In genomic region chr3:182516597-182517336, GRCh38 we compare ENCODE assay signal across 28 cellular contexts.
"Had no signal": no experiment of that assay in that cellular context is flagged by ENCODE, and none has a peak within 500 bp of the region (broad histone marks: within the 10 kb centered on the region; RNA-seq: fewer than 3 reads in every experiment).

No MANE protein-coding gene starts in this region.

- H3K4me1 ChIP-seq: adrenal gland, ascending aorta, left lung, pancreas, psoas muscle, upper lobe of left lung had no signal

- H3K4me2 ChIP-seq: hepatocyte had no signal

- H3K9me3 Mint-ChIP-seq: activated T-cell treated with anti-CD3 and anti-CD28 coated beads, Interleukin-2, amount 50 U/mL, for 4 hours; activated T-helper 2 cell treated with anti-CD3 and anti-CD28 coated beads, Interferon-gamma antibody, Interleukin-2, Interleukin-4, amounts not matched to agents 10 μg/mL and 5 μg/mL and 100 μg/mL, durations not matched to agents 14 hours and 24 hours and 36 hours; dendritic cell treated with granulocyte-macrophage colony-stimulating factor and Interleukin-4, amounts not matched to agents 40 ng/mL and 50 ng/mL, for 4 days; mesothelial cell of epicardium; naive thymus-derived CD8-positive, alpha-beta T cell had no signal

- H3K4me3 ChIP-seq: adrenal gland, ascending aorta, hepatocyte, left lung, pancreas, psoas muscle, thoracic aorta, upper lobe of left lung had no signal

- H3K79me2 ChIP-seq: hepatocyte had no signal

- H3K4me3 Mint-ChIP-seq: activated naive CD8-positive, alpha-beta T cell; activated T-cell treated with anti-CD3 and anti-CD28 coated beads, Interleukin-2, amount 50 U/mL, for 4 hours; dendritic cell treated with granulocyte-macrophage colony-stimulating factor and Interleukin-4, amounts not matched to agents 40 ng/mL and 50 ng/mL, for 4 days; mesothelial cell of epicardium; naive thymus-derived CD8-positive, alpha-beta T cell had no signal

- H3K27ac Mint-ChIP-seq: activated naive CD8-positive, alpha-beta T cell; activated T-helper 2 cell treated with anti-CD3 and anti-CD28 coated beads, Interferon-gamma antibody, Interleukin-2, Interleukin-4, amounts not matched to agents 10 μg/mL and 5 μg/mL and 100 μg/mL, durations not matched to agents 14 hours and 24 hours and 36 hours; dendritic cell treated with granulocyte-macrophage colony-stimulating factor and Interleukin-4, amounts not matched to agents 40 ng/mL and 50 ng/mL, for 4 days; mesothelial cell of epicardium; naive thymus-derived CD8-positive, alpha-beta T cell had no signal

- H3K36me3 Mint-ChIP-seq: activated naive CD8-positive, alpha-beta T cell; mesothelial cell of epicardium; naive thymus-derived CD8-positive, alpha-beta T cell had no signal

- DNase-seq: activated CD4-positive, alpha-beta T cell treated with anti-CD3 and anti-CD28 coated beads, Interleukin-2, amount 50 U/mL, for 1 hour; activated CD4-positive, CD25-positive, alpha-beta regulatory T cell treated with anti-CD3 and anti-CD28 coated beads, Interleukin-2, amount 50 U/mL, for 72 hours; activated CD8-positive, alpha-beta memory T cell treated with anti-CD3 and anti-CD28 coated beads for 24 hours; activated CD8-positive, alpha-beta memory T cell treated with anti-CD3 and anti-CD28 coated beads, Interleukin-2, amount 50 U/mL, for 4 hours; activated naive CD4-positive, alpha-beta T cell; activated T-cell treated with anti-CD3 and anti-CD28 coated beads, Interleukin-2, amount 50 U/mL, for 4 hours; adrenal gland; brain microvascular endothelial cell; caudate nucleus; effector CD8-positive, alpha-beta T cell; foreskin melanocyte; kidney glomerular epithelial cell; left lung; naive thymus-derived CD8-positive, alpha-beta T cell; pancreas; psoas muscle; right cardiac atrium; stimulated activated CD4-positive, alpha-beta T cell treated with anti-CD3 and anti-CD28 coated beads, Interleukin-4, amount 100 ng/mL, for 24 hours; stimulated activated naive CD4-positive, alpha-beta T cell treated with Interleukin-2 at 50 U/mL for 16 hours; upper lobe of left lung; WERI-Rb-1 had no signal

- H2AFZ ChIP-seq: hepatocyte had no signal

- H3K36me3 ChIP-seq: adrenal gland, ascending aorta, brain microvascular endothelial cell, left lung, pancreas, thoracic aorta, upper lobe of left lung, WERI-Rb-1 had no signal

- H3K27me3 ChIP-seq: adrenal gland, ascending aorta, brain microvascular endothelial cell, hepatocyte, left lung, pancreas, upper lobe of left lung had no signal

- H3K27me3 Mint-ChIP-seq: activated naive CD8-positive, alpha-beta T cell; dendritic cell treated with granulocyte-macrophage colony-stimulating factor and Interleukin-4, amounts not matched to agents 40 ng/mL and 50 ng/mL, for 4 days had no signal

- ATAC-seq: activated T-cell treated with anti-CD3 and anti-CD28 coated beads, Interleukin-2, amount 50 U/mL, for 4 hours; left lung; naive thymus-derived CD8-positive, alpha-beta T cell; pancreas; psoas muscle; right cardiac atrium had no signal

- H3K9me3 ChIP-seq: adrenal gland, ascending aorta, left lung, pancreas, psoas muscle, thoracic aorta, upper lobe of left lung had no signal

- H3K27ac ChIP-seq: adrenal gland, ascending aorta, brain microvascular endothelial cell, hepatocyte, left lung, pancreas, psoas muscle, thoracic aorta, upper lobe of left lung, WERI-Rb-1 had no signal

- H3K4me1 Mint-ChIP-seq: naive thymus-derived CD8-positive, alpha-beta T cell had no signal
